In genomic region chr22:19669570-19669969, GRCh38 we compare ENCODE assay signal across 30 cellular contexts. TPM values are rescaled to one million over a fixed set of nuclear protein-coding genes. Genes with fewer than 3 reads are reported as not detected.
"Had no signal": no experiment of that assay in that cellular context is flagged by ENCODE, and none has a peak within 500 bp of the region (broad histone marks: within the 10 kb centered on the region; RNA-seq: fewer than 3 reads in every experiment).

No MANE protein-coding gene starts in this region.

- H3K27ac ChIP-seq: colonic mucosa, ovary, prostate gland, thyroid gland, upper lobe of right lung had no signal

- H3K4me1 ChIP-seq: colonic mucosa, prostate gland, upper lobe of right lung had no signal

- H3K27me3 ChIP-seq: colonic mucosa, dorsolateral prefrontal cortex, ovary, thyroid gland had no signal

- H3K36me3 Mint-ChIP-seq: activated naive CD8-positive, alpha-beta T cell; stimulated activated memory B cell treated with anti-CD40 and anti-IgM and Interleukin-4, amounts not matched to agents 10 μg/mL and 1 μg/mL and 100 μg/mL, for 72 hours had no signal

- H3K4me3 ChIP-seq: colonic mucosa, dorsolateral prefrontal cortex, lung, ovary, prostate gland, smooth muscle cell, thyroid gland, upper lobe of right lung had no signal

- H3K27me3 Mint-ChIP-seq: activated naive CD8-positive, alpha-beta T cell had no signal

- H3K9me3 Mint-ChIP-seq: activated CD8-positive, alpha-beta T cell treated with anti-CD3 and anti-CD28 coated beads for 36 hours; activated T-helper 2 cell treated with anti-CD3 and anti-CD28 coated beads, Interferon-gamma antibody, Interleukin-2, Interleukin-4, amounts not matched to agents 10 μg/mL and 5 μg/mL and 100 μg/mL, durations not matched to agents 14 hours and 24 hours and 36 hours; stimulated activated naive CD8-positive, alpha-beta T cell treated with anti-CD3 and anti-CD28 coated beads, Interleukin-15, amount 100 ng/mL, for 72 hours; T-helper 1 cell treated with Interleukin-12 subunit alpha and Interleukin-12 subunit beta and Interleukin-4 antibody, amounts not matched to agents 30 μg/mL and 1 μg/mL, for 36 hours had no signal

- H3K27ac Mint-ChIP-seq: activated CD8-positive, alpha-beta T cell treated with anti-CD3 and anti-CD28 coated beads for 36 hours; activated naive CD8-positive, alpha-beta T cell; activated T-helper 2 cell treated with anti-CD3 and anti-CD28 coated beads, Interferon-gamma antibody, Interleukin-2, Interleukin-4, amounts not matched to agents 10 μg/mL and 5 μg/mL and 100 μg/mL, durations not matched to agents 14 hours and 24 hours and 36 hours; stimulated activated memory B cell treated with anti-CD40 and anti-IgM and Interleukin-4, amounts not matched to agents 10 μg/mL and 1 μg/mL and 100 μg/mL, for 72 hours; stimulated activated naive CD8-positive, alpha-beta T cell treated with anti-CD3 and anti-CD28 coated beads, Interleukin-15, amount 100 ng/mL, for 72 hours; T-helper 1 cell treated with Interleukin-12 subunit alpha and Interleukin-12 subunit beta and Interleukin-4 antibody, amounts not matched to agents 30 μg/mL and 1 μg/mL, for 36 hours had no signal

- ATAC-seq: activated CD8-positive, alpha-beta T cell treated with anti-CD3 and anti-CD28 coated beads for 36 hours; left lobe of liver; stimulated activated memory B cell treated with anti-CD40 and anti-IgM and Interleukin-4, amounts not matched to agents 10 μg/mL and 1 μg/mL and 100 μg/mL, for 72 hours; stimulated activated naive CD8-positive, alpha-beta T cell treated with anti-CD3 and anti-CD28 coated beads, Interleukin-15, amount 100 ng/mL, for 72 hours; upper lobe of right lung had no signal

- H3K4me3 Mint-ChIP-seq: activated CD8-positive, alpha-beta T cell treated with anti-CD3 and anti-CD28 coated beads for 36 hours; activated naive CD8-positive, alpha-beta T cell; nephron; stimulated activated memory B cell treated with anti-CD40 and anti-IgM and Interleukin-4, amounts not matched to agents 10 μg/mL and 1 μg/mL and 100 μg/mL, for 72 hours; stimulated activated naive CD8-positive, alpha-beta T cell treated with anti-CD3 and anti-CD28 coated beads, Interleukin-15, amount 100 ng/mL, for 72 hours; T-helper 1 cell treated with Interleukin-12 subunit alpha and Interleukin-12 subunit beta and Interleukin-4 antibody, amounts not matched to agents 30 μg/mL and 1 μg/mL, for 36 hours had no signal

- H3K4me1 Mint-ChIP-seq: stimulated activated memory B cell treated with anti-CD40 and anti-IgM and Interleukin-4, amounts not matched to agents 10 μg/mL and 1 μg/mL and 100 μg/mL, for 72 hours; stimulated activated naive CD8-positive, alpha-beta T cell treated with anti-CD3 and anti-CD28 coated beads, Interleukin-15, amount 100 ng/mL, for 72 hours had no signal

- H3K9me3 ChIP-seq: colonic mucosa, ovary, prostate gland, thyroid gland, upper lobe of right lung had no signal

- H3K36me3 ChIP-seq: colonic mucosa, ovary, prostate gland, thyroid gland, upper lobe of right lung had no signal

- DNase-seq: activated CD4-positive, alpha-beta T cell treated with anti-CD3 and anti-CD28 coated beads, Interleukin-2, amount 50 U/mL, for 1 hour; activated CD8-positive, alpha-beta T cell treated with anti-CD3 and anti-CD28 coated beads for 36 hours; activated naive CD4-positive, alpha-beta T cell treated with Interleukin-2 at 50 U/mL for 16 hours; activated T-cell treated with anti-CD3 and anti-CD28 coated beads, Interleukin-2, amount 50 U/mL, for 48 hours; anterior cingulate cortex; colonic mucosa; dorsolateral prefrontal cortex; effector memory CD4-positive, alpha-beta T cell; erythroblast; ovary; retina; stimulated activated CD4-positive, alpha-beta T cell treated with anti-CD3 and anti-CD28 coated beads, Interleukin-1b, Interleukin-23, amount 100 ng/mL, for 48 hours; stimulated activated CD4-positive, alpha-beta T cell treated with anti-CD3 and anti-CD28 coated beads, Interleukin-4, amount 100 ng/mL, for 4 hours; stimulated activated CD8-positive, alpha-beta memory T cell treated with anti-CD3 and anti-CD28 coated beads, Interleukin-4, amount 100 ng/mL, for 48 hours; stimulated activated naive CD8-positive, alpha-beta T cell treated with anti-CD3 and anti-CD28 coated beads, Interleukin-15, amount 100 ng/mL, for 72 hours; substantia nigra; SW 1271; T-helper 9 cell; thyroid gland; upper lobe of right lung had no signal

RNA-seq across cellular contexts. Expression of gene GP1BB, which starts 53.8 kb away (rescaled TPM):
- total RNA-seq: activated CD8-positive, alpha-beta T cell treated with anti-CD3 and anti-CD28 coated beads for 36 hours; activated T-helper 2 cell treated with anti-CD3 and anti-CD28 coated beads, Interferon-gamma antibody, Interleukin-2, Interleukin-4, amounts not matched to agents 10 μg/mL and 5 μg/mL and 100 μg/mL, durations not matched to agents 14 hours and 24 hours and 36 hours; bronchial epithelial cell had no signal
